ENCODE assay signal across 16 cellular contexts in genomic region chr12:11753826-11754225, GRCh38.
DNase-seq lines count a peak whose midpoint lies in the region; ATAC-seq and TF ChIP-seq lines count a peak whose summit lies in the region.
"Had no signal": no experiment of that assay in that cellular context is flagged by ENCODE, and none has a peak within 500 bp of the region (broad histone marks: within the 10 kb centered on the region; RNA-seq: fewer than 3 reads in every experiment).

No MANE protein-coding gene starts in this region.

- no peaks in the 10 kb centered on the region for H3K27me3 ChIP-seq in heart right ventricle
- H3K27me3 ChIP-seq in trophoblast cell (ENCODE audit: insufficient read depth, low read length), result no peaks in the 10 kb centered on the region
- H3K27me3 ChIP-seq: upper lobe of right lung had no signal

- H3K4me1 ChIP-seq in heart right ventricle (peaks cover 13 to 89% (median 57%) of the 10 kb centered on the region in 9 donors), trophoblast cell (ENCODE audit: control insufficient read depth in 1 of 2, insufficient read depth in 2 of 2, low read length in 2 of 2) (no peaks in the 10 kb centered on the region)

- H3K79me2 ChIP-seq in trophoblast cell (ENCODE audit: control insufficient read depth, insufficient read depth, low read length, poor library complexity), result no peaks in the 10 kb centered on the region

- no peak overlapping the region for H3K9ac ChIP-seq in trophoblast cell (ENCODE audit: low read length)

- no peaks in the 10 kb centered on the region for H3K79me1 ChIP-seq in trophoblast cell (ENCODE audit: low read length)

- H3K4me3 Mint-ChIP-seq in activated naive CD4-positive, alpha-beta T cell treated with anti-CD3 and anti-CD28 coated beads, Interleukin-2, amount 10 ng/mL, durations not matched to agents 7 days and 5 days, result no peak overlapping the region
- H3K4me3 Mint-ChIP-seq: mesothelial cell of epicardium had no signal

- no peak overlapping the region for H2BK12ac ChIP-seq in trophoblast cell (ENCODE audit: low read length)

- no peaks in the 10 kb centered on the region for H3K27me3 Mint-ChIP-seq in activated naive CD4-positive, alpha-beta T cell treated with anti-CD3 and anti-CD28 coated beads, Interleukin-2, amount 10 ng/mL, durations not matched to agents 7 days and 5 days
- H3K27me3 Mint-ChIP-seq: activated B cell treated with CpG ODN at 0.5 μM for 24 hours had no signal

- no peak overlapping the region for H2BK5ac ChIP-seq in trophoblast cell (ENCODE audit: low read depth, low read length, poor library complexity)

- DNase-seq in heart right ventricle, result no peak
- DNase-seq in left ventricle myocardium superior, result no peak
- DNase-seq in coronary artery (ENCODE audit: low spot score), result no peak
- peak; percentile 75 to 86 for DNase-seq in trophoblast cell
- DNase-seq in activated naive CD4-positive, alpha-beta T cell treated with anti-CD3 and anti-CD28 coated beads, Interleukin-2, amount 10 ng/mL, durations not matched to agents 7 days and 5 days, result no peak
- no peak for DNase-seq in RWPE1 (ENCODE audit: low spot score)
- DNase-seq: activated B cell treated with CpG ODN at 0.5 μM for 24 hours; activated effector memory CD4-positive, alpha-beta T cell treated with anti-CD3 and anti-CD28 coated beads, Interleukin-2, amount 50 U/mL, for 16 hours; head of caudate nucleus; islet precursor cell; NCI-H1436; stimulated activated CD4-positive, alpha-beta T cell treated with anti-CD3 and anti-CD28 coated beads, Interleukin-4, amount 100 ng/mL, for 4 hours; upper lobe of right lung had no signal

- no peak overlapping the region for H3K4ac ChIP-seq in trophoblast cell (ENCODE audit: low read depth, low read length)

- no peak overlapping the region for H3K14ac ChIP-seq in trophoblast cell (ENCODE audit: low read length)

- CTCF ChIA-PET in activated naive CD4-positive, alpha-beta T cell treated with anti-CD3 and anti-CD28 coated beads, Interleukin-2, amount 10 ng/mL, durations not matched to agents 7 days and 5 days (lab: Charles Lee), result no interaction called here
- CTCF ChIA-PET in RWPE1 (lab: Yijun Ruan, JAX), result no interaction called here

- H3K27ac Mint-ChIP-seq in activated naive CD4-positive, alpha-beta T cell treated with anti-CD3 and anti-CD28 coated beads, Interleukin-2, amount 10 ng/mL, durations not matched to agents 7 days and 5 days, result no peak overlapping the region
- H3K27ac Mint-ChIP-seq: mesothelial cell of epicardium had no signal

- H3K4me1 Mint-ChIP-seq in activated naive CD4-positive, alpha-beta T cell treated with anti-CD3 and anti-CD28 coated beads, Interleukin-2, amount 10 ng/mL, durations not matched to agents 7 days and 5 days, result peaks cover 14% of the 10 kb centered on the region

- no peaks in the 10 kb centered on the region for H3K9me3 ChIP-seq in heart right ventricle
- peaks cover 2% of the 10 kb centered on the region for H3K9me3 ChIP-seq in trophoblast cell (ENCODE audit: insufficient read depth, low read depth, low read length)
- H3K9me3 ChIP-seq: upper lobe of right lung had no signal

- no peak overlapping the region for H3K4me2 ChIP-seq in trophoblast cell (ENCODE audit: low read length)

- no peak for TF ChIP-seq CTCF in heart right ventricle (IDR thresholded peaks at IDR 0.05)
- TF ChIP-seq CTCF in coronary artery (IDR thresholded peaks at IDR 0.05), result no peak
- no peak for TF ChIP-seq CTCF in RWPE1 (conservative IDR thresholded peaks at IDR 0.05; ENCODE audit: low read depth)

- no peak overlapping the region for H2BK120ac ChIP-seq in trophoblast cell (ENCODE audit: insufficient read depth, low read length, poor library complexity)

- H3K36me3 ChIP-seq in heart right ventricle, result peaks cover 0 to 42% (median 0%) of the 10 kb centered on the region in 9 donors
- peaks cover 2 to 3% of the 10 kb centered on the region in 2 experiments for H3K36me3 ChIP-seq in trophoblast cell (ENCODE audit: control insufficient read depth in 1 of 2, insufficient read depth in 2 of 2, low read length in 2 of 2)

- H2AK5ac ChIP-seq in trophoblast cell (ENCODE audit: low read length), result no peak overlapping the region

- H3K4me3 ChIP-seq in heart right ventricle (no peak overlapping the region), coronary artery (peak overlapping the region; percentile 29), trophoblast cell (ENCODE audit: low read depth, low read length) (no peak overlapping the region)
- H3K4me3 ChIP-seq: upper lobe of right lung had no signal

- H3K23ac ChIP-seq in trophoblast cell (ENCODE audit: low read length), result no peak overlapping the region

- H4K8ac ChIP-seq in trophoblast cell (ENCODE audit: low read depth, low read length), result no peak overlapping the region

- ATAC-seq in heart right ventricle, result peak in 2 of 8 donors; percentile 20 to 41
- ATAC-seq in left ventricle myocardium superior, result no peak
- no peak for ATAC-seq in GM18870 (IDR thresholded peaks at IDR 0.05; ENCODE audit: unreplicated experiment)
- ATAC-seq in HG02981 (IDR thresholded peaks at IDR 0.05; ENCODE audit: unreplicated experiment), result no peak

- H3K18ac ChIP-seq in trophoblast cell (ENCODE audit: low read length), result no peak overlapping the region

- no peaks in the 10 kb centered on the region for H3K9me3 Mint-ChIP-seq in activated naive CD4-positive, alpha-beta T cell treated with anti-CD3 and anti-CD28 coated beads, Interleukin-2, amount 10 ng/mL, durations not matched to agents 7 days and 5 days
- H3K9me3 Mint-ChIP-seq: activated B cell treated with CpG ODN at 0.5 μM for 24 hours, mesothelial cell of epicardium had no signal

- H3K27ac ChIP-seq in heart right ventricle, result peak overlapping the region in 6 of 10 donors; percentile 5 to 92 (median 88)
- peak overlapping the region; percentile 96 to 97 for H3K27ac ChIP-seq in coronary artery
- H3K27ac ChIP-seq in trophoblast cell (ENCODE audit: low read depth, low read length), result no peak overlapping the region
- no peak overlapping the region for H3K27ac ChIP-seq in RWPE1
- H3K27ac ChIP-seq: upper lobe of right lung had no signal

- POLR2A ChIA-PET in RWPE1 (lab: Yijun Ruan, JAX; ENCODE audit: low non-redundant PET), result no interaction called here

- H2AFZ ChIP-seq in trophoblast cell (ENCODE audit: insufficient read depth, low read length, poor library complexity), result no peak overlapping the region

- intact Hi-C loops in heart right ventricle (cut with DNase I) (loop anchor here in 4 of 10 donors (2.0 to 10.0 kb wide), 3 partner anchors 89 to 103 kb away; no protein-coding TSS in a partner anchor), left ventricle myocardium superior (cut with micrococcal nuclease) (no loop called here)

- WGBS in heart right ventricle, 2 donors, result 66 to 68% methylated on average over 5 of the region's 5 CpGs
- WGBS in trophoblast cell (ENCODE audit: extremely low coverage, insufficient coverage, insufficient read length), result no CpG with 5 or more reads among the region's 5 CpGs

- no peak overlapping the region for H4K91ac ChIP-seq in trophoblast cell (ENCODE audit: low read depth, low read length)

- H3K36me3 Mint-ChIP-seq in activated naive CD4-positive, alpha-beta T cell treated with anti-CD3 and anti-CD28 coated beads, Interleukin-2, amount 10 ng/mL, durations not matched to agents 7 days and 5 days, result peaks cover 44% of the 10 kb centered on the region

- no peak overlapping the region for H4K12ac ChIP-seq in trophoblast cell (ENCODE audit: low read depth, low read length)

Comparison
In these comparisons a context has a peak if more than half of its experiments do, and no peak if none do; other contexts are left out.
1. DNase-seq: peak in trophoblast cell (2 of 2); none in heart right ventricle (0 of 2), left ventricle myocardium superior (single experiment), coronary artery (single experiment), activated naive CD4-positive, alpha-beta T cell treated with anti-CD3 and anti-CD28 coated beads, Interleukin-2, amount 10 ng/mL, durations not matched to agents 7 days and 5 days (single experiment) and RWPE1 (single experiment).
2. H3K27ac ChIP-seq: peak in heart right ventricle (6 of 10) and coronary artery (2 of 2); none in trophoblast cell (single experiment) and RWPE1 (single experiment).